13 cellular contexts compared by ENCODE assay signal in genomic region chr11:111528557-111528956, GRCh38. TPM values are rescaled to one million over a fixed set of nuclear protein-coding genes. Genes with fewer than 3 reads are reported as not detected.
DNase-seq lines count a peak whose midpoint lies in the region; ATAC-seq and TF ChIP-seq lines count a peak whose summit lies in the region.
"Had no signal": no experiment of that assay in that cellular context is flagged by ENCODE, and none has a peak within 500 bp of the region (broad histone marks: within the 10 kb centered on the region; RNA-seq: fewer than 3 reads in every experiment).

No MANE protein-coding gene starts in this region.

- H2AFZ ChIP-seq in HCT116 (ENCODE audit: low read depth, low read length, poor library complexity, severe bottlenecking) (no peak overlapping the region), SK-N-SH (ENCODE audit: low read depth) (peak overlapping the region; percentile 33; the same call in 1 of the 2 replicates)

- no peaks in the 10 kb centered on the region for H3K79me2 ChIP-seq in HCT116 (ENCODE audit: insufficient read depth, low read length)
- H3K79me2 ChIP-seq in SK-N-SH (ENCODE audit: insufficient read depth) = no peaks in the 10 kb centered on the region

- WGBS in SK-N-SH (ENCODE audit: low lambda C conversion rate) = 65% methylated on average over 1 of the region's 1 CpG

- no peaks in the 10 kb centered on the region for H3K36me3 ChIP-seq in CD4-positive, alpha-beta memory T cell (ENCODE audit: insufficient read depth, low read length)
- H3K36me3 ChIP-seq in HCT116 (ENCODE audit: control insufficient read depth in 1 of 2, insufficient read depth in 2 of 2, low read length in 2 of 2) = no peaks in the 10 kb centered on the region
- H3K36me3 ChIP-seq in SK-N-SH (replicated peaks in 1 of 2; ENCODE audit: control insufficient read depth in 1 of 2, insufficient read depth in 2 of 2, low read length in 1 of 2) = no peaks in the 10 kb centered on the region

- POLR2A ChIA-PET in CD4-positive, alpha-beta memory T cell (lab: Charles Lee; ENCODE audit: partially characterized antibody) = no interaction called here
- POLR2A ChIA-PET in HCT116 (lab: Charles Lee) = no interaction called here
- POLR2A ChIA-PET in SK-N-SH (lab: Yijun Ruan, JAX) = no interaction called here

- H4K20me1 ChIP-seq in HCT116 (ENCODE audit: insufficient read depth) (no peaks in the 10 kb centered on the region), SK-N-SH (ENCODE audit: insufficient read depth) (no peaks in the 10 kb centered on the region)

- H3K9ac ChIP-seq in HCT116 (ENCODE audit: low read length) (no peak overlapping the region), SK-N-SH (no peak overlapping the region)

- no peaks in the 10 kb centered on the region for H3K9me3 ChIP-seq in CD4-positive, alpha-beta memory T cell (ENCODE audit: control insufficient read depth in 1 of 2, low read length in 2 of 2)
- H3K9me3 ChIP-seq in HCT116 (ENCODE audit: control insufficient read depth in 1 of 2, insufficient read depth in 1 of 2, low read depth in 1 of 2, low read length in 2 of 2) (no peaks in the 10 kb centered on the region), SK-N-SH (no peaks in the 10 kb centered on the region)

- peak in 4 of 5 donors; percentile 33 to 54 (median 51) for DNase-seq in CD4-positive, alpha-beta memory T cell
- DNase-seq in HCT116 (ENCODE audit: low read depth, low spot score) (no peak), SK-N-SH (no peak), fibroblast of mammary gland (ENCODE audit: low read depth) (no peak), HuH-7 (ENCODE audit: low spot score) (no peak), occipital lobe (lab: John Stamatoyannopoulos, UW) (no peak)
- DNase-seq: effector memory CD4-positive, alpha-beta T cell; GDM1; natural killer cell; NCI-H510A; stimulated activated CD4-positive, alpha-beta T cell treated with anti-CD3 and anti-CD28 coated beads, Interleukin-15, amount 100 ng/mL, for 24 hours had no signal

- peaks cover 5% of the 10 kb centered on the region for H3K4me1 ChIP-seq in CD4-positive, alpha-beta memory T cell (ENCODE audit: insufficient read depth, low read length)
- peaks cover 0 to 20% of the 10 kb centered on the region in 2 experiments; a peak in 2 of 4 replicates for H3K4me1 ChIP-seq in HCT116 (ENCODE audit: control insufficient read depth in 1 of 2, insufficient read depth in 2 of 2, low read length in 2 of 2)
- H3K4me1 ChIP-seq in SK-N-SH (ENCODE audit: control insufficient read depth in 1 of 2, insufficient read depth in 2 of 2, low read depth in 1 of 2, low read length in 1 of 2) = peaks cover 0 to 25% of the 10 kb centered on the region in 2 experiments

- no peak for TF ChIP-seq RAD21 in HCT116 (IDR thresholded peaks at IDR 0.05; ENCODE audit: low read depth)
- peak; percentile 17; the same call in 1 of the 2 replicates for TF ChIP-seq RAD21 in SK-N-SH (IDR thresholded peaks at IDR 0.05; ENCODE audit: low read length)

- CTCF ChIA-PET in CD4-positive, alpha-beta memory T cell (lab: Charles Lee; ENCODE audit: partially characterized antibody) = no interaction called here
- CTCF ChIA-PET in HCT116 (lab: Charles Lee) (interaction anchor here (1.0 kb wide), 1 partner anchor 74 kb away, joined by 3 read pairs; no protein-coding TSS in a partner anchor), SK-N-SH (lab: Yijun Ruan, JAX) (interaction anchor here (0.9 to 1.1 kb wide), 2 partner anchors 15 to 20 kb away, joined by 3 read pairs; no protein-coding TSS in a partner anchor)

- H3K27me3 ChIP-seq in CD4-positive, alpha-beta memory T cell (ENCODE audit: insufficient read depth, low read length) = no peaks in the 10 kb centered on the region
- H3K27me3 ChIP-seq in HCT116 (ENCODE audit: insufficient read depth, low read length) (no peaks in the 10 kb centered on the region), SK-N-SH (ENCODE audit: insufficient read depth) (no peaks in the 10 kb centered on the region)

- RAD21 ChIA-PET in HCT116 (lab: Charles Lee; ENCODE audit: low non-redundant PET in 1 of 2, low total read pairs in 2 of 2, uncharacterized antibody in 2 of 2, unreplicated experiment in 2 of 2) = no interaction called here

- H3F3A ChIP-seq in SK-N-SH (replicated peaks; ENCODE audit: insufficient read depth) = peaks cover 63% of the 10 kb centered on the region

- no peaks in the 10 kb centered on the region for H3K36me3 Mint-ChIP-seq in CD4-positive, alpha-beta memory T cell
- H3K36me3 Mint-ChIP-seq: natural killer cell had no signal

- peaks cover 2 to 15% of the 10 kb centered on the region in 2 donors for H3K27me3 Mint-ChIP-seq in CD4-positive, alpha-beta memory T cell

- H3K9me2 ChIP-seq in HCT116 (ENCODE audit: insufficient read depth) (no peaks in the 10 kb centered on the region), SK-N-SH (no peaks in the 10 kb centered on the region)

- H3K27ac Mint-ChIP-seq in CD4-positive, alpha-beta memory T cell = peak overlapping the region in 2 of 7 donors; percentile 32 to 43
- H3K27ac Mint-ChIP-seq: natural killer cell had no signal

- H3K4me2 ChIP-seq in HCT116 (ENCODE audit: low read length) (no peak overlapping the region), SK-N-SH (no peak overlapping the region)

- H3K27ac ChIP-seq in CD4-positive, alpha-beta memory T cell (ENCODE audit: low read depth, low read length) = no peak overlapping the region
- H3K27ac ChIP-seq in HCT116 (ENCODE audit: low read depth, low read length) (no peak overlapping the region), SK-N-SH (ENCODE audit: low read depth in 2 of 2, low read length in 1 of 2) (peak overlapping the region in 1 of 2 experiments; percentile 91; a peak in 3 of 4 replicates)

- ATAC-seq in HCT116 = peak; percentile 52; the same call in 1 of the 2 replicates
- ATAC-seq in HG03521 (IDR thresholded peaks at IDR 0.05; ENCODE audit: unreplicated experiment) = no peak
- ATAC-seq: natural killer cell had no signal

- H3K4me1 Mint-ChIP-seq in CD4-positive, alpha-beta memory T cell = peaks cover 3 to 8% (median 6%) of the 10 kb centered on the region in 4 donors

- no peaks in the 10 kb centered on the region for H3K9me3 Mint-ChIP-seq in CD4-positive, alpha-beta memory T cell
- H3K9me3 Mint-ChIP-seq: natural killer cell had no signal

- TF ChIP-seq EP300 in SK-N-SH (IDR thresholded peaks at IDR 0.05; ENCODE audit: borderline replicate concordance in 1 of 2, low read depth in 1 of 2, low read length in 1 of 2) = no peak

- no peak for TF ChIP-seq POLR2A in HCT116 (IDR thresholded peaks at IDR 0.05; ENCODE audit: borderline replicate concordance, extremely low read depth, insufficient read depth, insufficient read length)

- H3K4me3 Mint-ChIP-seq in CD4-positive, alpha-beta memory T cell = no peak overlapping the region
- H3K4me3 Mint-ChIP-seq: natural killer cell had no signal

- intact Hi-C loops in CD4-positive, alpha-beta memory T cell (cut with micrococcal nuclease) = no loop called here
- intact Hi-C loops in HCT116 (cut with micrococcal nuclease) = no loop called here

- no peak overlapping the region for H3K4me3 ChIP-seq in CD4-positive, alpha-beta memory T cell (ENCODE audit: low read length in 2 of 2)
- H3K4me3 ChIP-seq in HCT116 (replicated peaks in 1 of 2; ENCODE audit: low read depth in 1 of 2, low read length in 2 of 2) (no peak overlapping the region), SK-N-SH (ENCODE audit: low read depth in 2 of 2, low read length in 1 of 2) (no peak overlapping the region), fibroblast of mammary gland (ENCODE audit: control insufficient read depth, low read depth, low read length) (no peak overlapping the region)

- TF ChIP-seq CTCF in HCT116 (IDR thresholded peaks at IDR 0.05 in 2 of 3, conservative IDR thresholded peaks at IDR 0.05 in 1 of 3; ENCODE audit: borderline replicate concordance in 1 of 3, insufficient read depth in 1 of 3, low read depth in 2 of 3, low read length in 2 of 3) (peak in 2 of 3 experiments; percentile 13 to 36; a peak in 3 of 6 replicates), SK-N-SH (IDR thresholded peaks at IDR 0.05) (peak; percentile 46), fibroblast of mammary gland (conservative IDR thresholded peaks at IDR 0.05; ENCODE audit: control insufficient read depth, insufficient read depth, low read depth, low read length) (peak; percentile 5)

- no TSS peak for BruUV-seq in HCT116 (replicated peaks; lab: Mats Ljungman, UMichigan)

TF ChIP-seq in HCT116, 20 proteins besides CTCF, POLR2A, EP300 and RAD21 (continues in another document):
- TF ChIP-seq EZH2phosphoT487 (IDR thresholded peaks at IDR 0.05; ENCODE audit: borderline replicate concordance) (no peak), YY1 (IDR thresholded peaks at IDR 0.05; ENCODE audit: extremely low read depth, insufficient replicate concordance, low read depth, low read length) (no peak)

TF ChIP-seq in SK-N-SH, 30 proteins besides CTCF, POLR2A, EP300 and RAD21:
- TF ChIP-seq SMC3 (IDR thresholded peaks at IDR 0.05; ENCODE audit: low read depth, low read length) = peak; percentile 26; the same call in 1 of the 2 replicates
- TF ChIP-seq MAX (IDR thresholded peaks at IDR 0.05; ENCODE audit: low read depth) = no peak

RNA-seq across cellular contexts. Expression of gene LAYN, which starts 12.0 kb away (rescaled TPM):
- total RNA-seq in CD4-positive, alpha-beta memory T cell = not detected
- polyA plus RNA-seq in CD4-positive, alpha-beta memory T cell = not detected
- total RNA-seq in HCT116 (2021; ENCODE audit: unreplicated experiment) = not detected
- polyA plus RNA-seq in HCT116 (2012) = not detected in 2 replicates
- polyA plus RNA-seq in SK-N-SH (2012; rRNA removed) = 366 and 437 TPM in 2 replicates
- 389 and 422 TPM in 2 replicates for polyA plus RNA-seq in SK-N-SH (2012; cell fraction: cytosol; rRNA removed)
- polyA plus RNA-seq in SK-N-SH (2012; cell fraction: nucleus; rRNA removed) = 219 and 356 TPM in 2 replicates
- 4.4 TPM for total RNA-seq in occipital lobe

RNA-seq across cellular contexts. Expression of gene HOATZ, which starts 14.0 kb away (rescaled TPM):
- not detected for total RNA-seq in CD4-positive, alpha-beta memory T cell
- polyA plus RNA-seq in CD4-positive, alpha-beta memory T cell = not detected
- total RNA-seq in HCT116 (2021; ENCODE audit: unreplicated experiment) (not detected), occipital lobe (not detected)
- polyA plus RNA-seq in HCT116 (2012) = not detected in 2 replicates
- 4.4 and 4.9 TPM in 2 replicates for polyA plus RNA-seq in SK-N-SH (2012; rRNA removed)
- polyA plus RNA-seq in SK-N-SH (2012; cell fraction: cytosol; rRNA removed) = 5.8 and 6.8 TPM in 2 replicates
- 2.7 and 3.8 TPM in 2 replicates for polyA plus RNA-seq in SK-N-SH (2012; cell fraction: nucleus; rRNA removed)
- total RNA-seq: natural killer cell, subcutaneous adipose tissue had no signal

RNA-seq across cellular contexts. Expression of gene BTG4, which starts 16.4 kb away (rescaled TPM):
- total RNA-seq in CD4-positive, alpha-beta memory T cell = not detected
- polyA plus RNA-seq in CD4-positive, alpha-beta memory T cell = not detected
- not detected for total RNA-seq in HCT116 (2021; ENCODE audit: unreplicated experiment)
- not detected in 2 replicates for polyA plus RNA-seq in HCT116 (2012)
- 0.26 and 0.34 TPM in 2 replicates for polyA plus RNA-seq in SK-N-SH (2012; rRNA removed)
- polyA plus RNA-seq in SK-N-SH (2012; cell fraction: cytosol; rRNA removed) = 0.18 and 0.26 TPM in 2 replicates
- polyA plus RNA-seq in SK-N-SH (2012; cell fraction: nucleus; rRNA removed) = 0.34 and 0.45 TPM in 2 replicates
- not detected for total RNA-seq in occipital lobe
- total RNA-seq: natural killer cell, subcutaneous adipose tissue had no signal

Comparison
In these comparisons a context has a peak if more than half of its experiments do, and no peak if none do; other contexts are left out.
1. DNase-seq: peak in CD4-positive, alpha-beta memory T cell (4 of 5); none in HCT116 (single experiment), SK-N-SH (single experiment), fibroblast of mammary gland (single experiment), HuH-7 (single experiment) and occipital lobe (single experiment).
2. Peak in every context shown above with its lines, with median percentiles within 50 percentile points of each other: CTCF ChIP-seq.